Comparison of ENCODE assay signal across 17 cellular contexts in genomic region chr4:52919451-52919850, GRCh38.
DNase-seq lines count a peak whose midpoint lies in the region; ATAC-seq lines count a peak whose summit lies in the region.
"Had no signal": no experiment of that assay in that cellular context is flagged by ENCODE, and none has a peak within 500 bp of the region (broad histone marks: within the 10 kb centered on the region; RNA-seq: fewer than 3 reads in every experiment).

No MANE protein-coding gene starts in this region.

- H3K4me3 Mint-ChIP-seq in stimulated activated effector memory CD8-positive, alpha-beta T cell treated with anti-CD3 and anti-CD28 coated beads, Interleukin-12 subunit alpha, Interleukin-12 subunit beta, amount 100 ng/mL, for 72 hours: no peak overlapping the region
- H3K4me3 Mint-ChIP-seq: B cell; CD4-positive, CD25-positive, alpha-beta regulatory T cell; CD8-positive, alpha-beta T cell; GM23338; H9 had no signal

- H3K36me3 Mint-ChIP-seq in stimulated activated effector memory CD8-positive, alpha-beta T cell treated with anti-CD3 and anti-CD28 coated beads, Interleukin-12 subunit alpha, Interleukin-12 subunit beta, amount 100 ng/mL, for 72 hours: no peaks in the 10 kb centered on the region

- ATAC-seq in stimulated activated effector memory CD8-positive, alpha-beta T cell treated with anti-CD3 and anti-CD28 coated beads, Interleukin-12 subunit alpha, Interleukin-12 subunit beta, amount 100 ng/mL, for 72 hours: no peak
- ATAC-seq: CD8-positive, alpha-beta T cell; GM12878; GM23338; HCT116 had no signal

- DNase-seq in DMS 273 (lab: John Stamatoyannopoulos, UW; ENCODE audit: unreplicated experiment): peak; percentile 32
- DNase-seq in DMS 273 treated with DMSO at 0.1 percent for 48 hours (lab: John Stamatoyannopoulos, UW): no peak
- DNase-seq in cerebellar cortex (ENCODE audit: low spot score): peak; percentile 91
- no peak for DNase-seq in stimulated activated effector memory CD8-positive, alpha-beta T cell treated with anti-CD3 and anti-CD28 coated beads, Interleukin-12 subunit alpha, Interleukin-12 subunit beta, amount 100 ng/mL, for 72 hours (ENCODE audit: low spot score in 2 of 2)
- no peak for DNase-seq in effector CD8-positive, alpha-beta T cell (lab: John Stamatoyannopoulos, UW)
- DNase-seq in NCI-H748 (lab: John Stamatoyannopoulos, UW; ENCODE audit: unreplicated experiment): no peak
- DNase-seq: Caco-2; CD4-positive, CD25-positive, alpha-beta regulatory T cell; CD8-positive, alpha-beta T cell; DMS53; DND-41; GDM1; H9 had no signal

- H3K27ac Mint-ChIP-seq in stimulated activated effector memory CD8-positive, alpha-beta T cell treated with anti-CD3 and anti-CD28 coated beads, Interleukin-12 subunit alpha, Interleukin-12 subunit beta, amount 100 ng/mL, for 72 hours: peak overlapping the region; percentile 0
- H3K27ac Mint-ChIP-seq: B cell; CD4-positive, CD25-positive, alpha-beta regulatory T cell; CD8-positive, alpha-beta T cell; GM23338 had no signal

- H3K9me3 Mint-ChIP-seq in stimulated activated effector memory CD8-positive, alpha-beta T cell treated with anti-CD3 and anti-CD28 coated beads, Interleukin-12 subunit alpha, Interleukin-12 subunit beta, amount 100 ng/mL, for 72 hours: no peaks in the 10 kb centered on the region
- H3K9me3 Mint-ChIP-seq: CD8-positive, alpha-beta T cell; GM23338; H9 had no signal

- H3K4me1 Mint-ChIP-seq in stimulated activated effector memory CD8-positive, alpha-beta T cell treated with anti-CD3 and anti-CD28 coated beads, Interleukin-12 subunit alpha, Interleukin-12 subunit beta, amount 100 ng/mL, for 72 hours: no peaks in the 10 kb centered on the region
- H3K4me1 Mint-ChIP-seq: B cell had no signal

Comparison
In these comparisons a context has a peak if more than half of its experiments do, and no peak if none do; other contexts are left out.
1. DNase-seq: peak in DMS 273 (single experiment) and cerebellar cortex (single experiment); none in DMS 273 treated with DMSO at 0.1 percent for 48 hours (single experiment), stimulated activated effector memory CD8-positive, alpha-beta T cell treated with anti-CD3 and anti-CD28 coated beads, Interleukin-12 subunit alpha, Interleukin-12 subunit beta, amount 100 ng/mL, for 72 hours (0 of 2), effector CD8-positive, alpha-beta T cell (single experiment) and NCI-H748 (single experiment).